8 cellular contexts compared by ENCODE assay signal in genomic region chr2:106160786-106161261, GRCh38. TPM values are rescaled to one million over a fixed set of nuclear protein-coding genes. Genes with fewer than 3 reads are reported as not detected.
DNase-seq lines count a peak whose midpoint lies in the region; ATAC-seq and TF ChIP-seq lines count a peak whose summit lies in the region.

No MANE protein-coding gene starts in this region.

- peak overlapping the region; percentile 36 to 78 (median 69); a peak in 18 of 22 replicates for H3K9ac ChIP-seq in BLaER1 treated with 17β-estradiol and CSF1 and Interleukin-3, amounts not matched to agents 10 nM and 100 nM

- peak overlapping the region; percentile 81 to 96 (median 89) for H3K4me2 ChIP-seq in BLaER1 treated with 17β-estradiol and CSF1 and Interleukin-3, amounts not matched to agents 10 nM and 100 nM

- H3K36me3 ChIP-seq in BLaER1 treated with 17β-estradiol and CSF1 and Interleukin-3, amounts not matched to agents 10 nM and 100 nM, result peaks cover 20 to 59% (median 45%) of the 10 kb centered on the region in 11 experiments
- peaks cover 0 to 37% of the 10 kb centered on the region in 2 donors for H3K36me3 ChIP-seq in gastroesophageal sphincter

- peak; percentile 43 for ATAC-seq in GM21786 (IDR thresholded peaks at IDR 0.05; ENCODE audit: unreplicated experiment)
- no peak for ATAC-seq in gastroesophageal sphincter
- ATAC-seq in GM18520 (IDR thresholded peaks at IDR 0.05; ENCODE audit: unreplicated experiment), result no peak

- peaks cover 62% of the 10 kb centered on the region for H3K4me1 Mint-ChIP-seq in T-helper 1 cell treated with Interleukin-12 subunit alpha and Interleukin-12 subunit beta and Interleukin-4 antibody, amounts not matched to agents 30 μg/mL and 1 μg/mL, for 36 hours (ENCODE audit: low read depth)

- no peak for TF ChIP-seq CTCF in gastroesophageal sphincter (IDR thresholded peaks at IDR 0.05)
- TF ChIP-seq CTCF in GM10248 (IDR thresholded peaks at IDR 0.05; ENCODE audit: control extremely low read depth, extremely low read depth, low read depth, missing control alignments), result no peak

- peak overlapping the region; percentile 32 to 67 (median 54); a peak in 18 of 20 replicates for H3K4me3 ChIP-seq in BLaER1 treated with 17β-estradiol and CSF1 and Interleukin-3, amounts not matched to agents 10 nM and 100 nM
- no peak overlapping the region for H3K4me3 ChIP-seq in gastroesophageal sphincter

- POLR2A ChIA-PET in GM10248 (lab: Yijun Ruan, JAX), result no interaction called here

- H3K27me3 Mint-ChIP-seq in T-helper 1 cell treated with Interleukin-12 subunit alpha and Interleukin-12 subunit beta and Interleukin-4 antibody, amounts not matched to agents 30 μg/mL and 1 μg/mL, for 36 hours (ENCODE audit: low read depth), result no peaks in the 10 kb centered on the region

- H3K36me3 Mint-ChIP-seq in T-helper 1 cell treated with Interleukin-12 subunit alpha and Interleukin-12 subunit beta and Interleukin-4 antibody, amounts not matched to agents 30 μg/mL and 1 μg/mL, for 36 hours (ENCODE audit: low read depth), result peaks cover 45% of the 10 kb centered on the region

- DNase-seq in NCI-H510A treated with DMSO at 0.1 percent for 48 hours (lab: John Stamatoyannopoulos, UW) (no peak), NCI-H446 treated with DMSO at 0.1 percent for 48 hours (lab: John Stamatoyannopoulos, UW) (no peak), GM10248 (ENCODE audit: extremely low spot score) (no peak)

- peaks cover 0 to 20% (median 19%) of the 10 kb centered on the region in 11 experiments; a peak in 19 of 22 replicates for H3K9me3 ChIP-seq in BLaER1 treated with 17β-estradiol and CSF1 and Interleukin-3, amounts not matched to agents 10 nM and 100 nM (replicated peaks in 1 of 11)
- H3K9me3 ChIP-seq in gastroesophageal sphincter, result no peaks in the 10 kb centered on the region

- no peaks in the 10 kb centered on the region for H3K27me3 ChIP-seq in BLaER1 treated with 17β-estradiol and CSF1 and Interleukin-3, amounts not matched to agents 10 nM and 100 nM
- H3K27me3 ChIP-seq in gastroesophageal sphincter, result no peaks in the 10 kb centered on the region

- H3K27ac Mint-ChIP-seq in T-helper 1 cell treated with Interleukin-12 subunit alpha and Interleukin-12 subunit beta and Interleukin-4 antibody, amounts not matched to agents 30 μg/mL and 1 μg/mL, for 36 hours, result peak overlapping the region; percentile 97

- WGBS in gastroesophageal sphincter (ENCODE audit: low coverage in 1 of 2), 2 donors, result 73 to 75% methylated on average over 5 to 6 of the region's 6 CpGs

- peaks cover 58 to 96% (median 87%) of the 10 kb centered on the region in 10 experiments for H3K4me1 ChIP-seq in BLaER1 treated with 17β-estradiol and CSF1 and Interleukin-3, amounts not matched to agents 10 nM and 100 nM
- peaks cover 0 to 12% (median 0%) of the 10 kb centered on the region in 3 donors for H3K4me1 ChIP-seq in gastroesophageal sphincter

- H3K27ac ChIP-seq in BLaER1 treated with 17β-estradiol and CSF1 and Interleukin-3, amounts not matched to agents 10 nM and 100 nM, result peak overlapping the region in 10 of 11 experiments; percentile 35 to 87 (median 80); a peak in 19 of 22 replicates
- peak overlapping the region in 3 of 4 donors; percentile 34 to 50 (median 48) for H3K27ac ChIP-seq in gastroesophageal sphincter

- TF ChIP-seq EP300 in gastroesophageal sphincter (IDR thresholded peaks at IDR 0.05), result no peak

- H4K20me1 ChIP-seq in BLaER1 treated with 17β-estradiol and CSF1 and Interleukin-3, amounts not matched to agents 10 nM and 100 nM, result peaks cover 0 to 40% (median 16%) of the 10 kb centered on the region in 11 experiments; a peak in 10 of 22 replicates

- CTCF ChIA-PET in GM10248 (lab: Yijun Ruan, JAX), result interaction anchor here (1.2 to 2.2 kb wide), 7 partner anchors 9 to 382 kb away, joined by 3 to 16 read pairs (median 5); no protein-coding TSS in a partner anchor

- no peaks in the 10 kb centered on the region for H3K9me3 Mint-ChIP-seq in T-helper 1 cell treated with Interleukin-12 subunit alpha and Interleukin-12 subunit beta and Interleukin-4 antibody, amounts not matched to agents 30 μg/mL and 1 μg/mL, for 36 hours

- H3K4me3 Mint-ChIP-seq in T-helper 1 cell treated with Interleukin-12 subunit alpha and Interleukin-12 subunit beta and Interleukin-4 antibody, amounts not matched to agents 30 μg/mL and 1 μg/mL, for 36 hours, result peak overlapping the region; percentile 97

- no peak for TF ChIP-seq POLR2A in gastroesophageal sphincter (IDR thresholded peaks at IDR 0.05)

RNA-seq across cellular contexts. Expression of gene UXS1, which starts 33.3 kb away (rescaled TPM):
- 10 to 100 TPM; 34.7 to 58.9 (median 52.1) TPM for total RNA-seq in gastroesophageal sphincter

Comparison
In these comparisons a context has a peak if more than half of its experiments do, and no peak if none do; other contexts are left out.
1. H3K4me3 ChIP-seq: peak in BLaER1 treated with 17β-estradiol and CSF1 and Interleukin-3, amounts not matched to agents 10 nM and 100 nM (10 of 10); none in gastroesophageal sphincter (0 of 2).